Comparison of ENCODE assay signal across 29 cellular contexts in the genomic region with DNA sequence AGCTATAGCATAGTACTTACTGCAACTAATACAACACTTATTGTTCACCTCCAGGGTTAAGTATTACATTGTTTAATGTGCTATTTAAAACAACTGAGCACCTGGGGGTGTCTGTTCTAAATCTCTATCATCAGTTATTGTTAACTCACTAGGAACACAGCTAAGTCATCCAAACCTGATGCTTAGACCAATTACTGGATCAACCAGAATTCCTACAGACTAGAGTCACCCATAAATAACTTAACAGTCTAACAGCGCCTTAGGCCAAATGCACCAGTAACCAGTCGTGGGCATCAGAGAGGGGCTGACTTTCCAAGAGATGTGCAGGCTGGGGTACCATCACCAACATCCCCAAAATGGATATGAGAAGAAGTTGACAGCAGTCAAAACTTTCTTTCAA.
"Had no signal": no experiment of that assay in that cellular context is flagged by ENCODE, and none has a peak within 500 bp of the region (broad histone marks: within the 10 kb centered on the region; RNA-seq: fewer than 3 reads in every experiment).

No MANE protein-coding gene starts in this region.

- H3K27ac ChIP-seq: adrenal gland, body of pancreas, breast epithelium, PC-9 had no signal

- H3K9me3 ChIP-seq: adrenal gland, body of pancreas, breast epithelium had no signal

- DNase-seq: activated CD4-positive, alpha-beta T cell treated with anti-CD3 and anti-CD28 coated beads, Interleukin-2, amount 50 U/mL, for 48 hours; activated CD8-positive, alpha-beta T cell treated with anti-CD3 and anti-CD28 coated beads, Interleukin-2, amount 10 ng/mL, durations not matched to agents 7 days and 5 days; activated gamma-delta T cell; activated naive CD4-positive, alpha-beta T cell treated with anti-CD3 and anti-CD28 coated beads for 36 hours; activated T-cell treated with anti-CD3 and anti-CD28 coated beads, Interleukin-2, amount 50 U/mL, for 24 hours; adrenal gland; body of pancreas; caudate nucleus; cerebellar nuclear complex; Karpas-422; KBM-7; MG63; NCI-H1048; NCI-H1105 treated with DMSO at 0.1 percent for 48 hours; NCI-H1436; NCI-H1694 treated with DMSO at 0.1 percent for 48 hours; NCI-H2029; NCI-H345; NCI-H524 treated with DMSO at 0.1 percent for 48 hours; NCI-H748 treated with DMSO at 0.1 percent for 48 hours; NK-92 treated with Interleukin-12 subunit alpha and Interleukin-12 subunit beta, amount 100 ng/mL, for 24 hours; PC-9; Right ventricle myocardium superior had no signal

- H3K4me3 ChIP-seq: adrenal gland, body of pancreas, breast epithelium, MG63, PC-9 had no signal

- FAIRE-seq: astrocyte, RCC 7860 had no signal

- H3K27me3 ChIP-seq: body of pancreas, breast epithelium, MG63 had no signal

- H3K4me1 ChIP-seq: adrenal gland, body of pancreas, breast epithelium had no signal

- ATAC-seq: activated CD8-positive, alpha-beta T cell treated with anti-CD3 and anti-CD28 coated beads, Interleukin-2, amount 10 ng/mL, durations not matched to agents 7 days and 5 days; activated naive CD4-positive, alpha-beta T cell treated with anti-CD3 and anti-CD28 coated beads, Interleukin-2, amount 50 U/mL, for 72 hours; body of pancreas had no signal

- H3K27ac Mint-ChIP-seq: activated CD4-positive, alpha-beta T cell treated with anti-CD3 and anti-CD28 coated beads, Interleukin-2, amount 10 ng/mL, durations not matched to agents 24 days and 14 days; activated CD8-positive, alpha-beta T cell treated with anti-CD3 and anti-CD28 coated beads, Interleukin-2, amount 10 ng/mL, durations not matched to agents 7 days and 5 days; activated naive CD4-positive, alpha-beta T cell treated with anti-CD3 and anti-CD28 coated beads for 36 hours; activated naive CD4-positive, alpha-beta T cell treated with anti-CD3 and anti-CD28 coated beads, Interleukin-2, amount 50 U/mL, for 72 hours; activated T-cell treated with anti-CD3 and anti-CD28 coated beads, Interleukin-2, amount 50 U/mL, for 24 hours; activated T-helper 2 cell treated with anti-CD3 and anti-CD28 coated beads, Interferon-gamma antibody, Interleukin-2, Interleukin-4, amounts not matched to agents 10 μg/mL and 5 μg/mL and 100 μg/mL, durations not matched to agents 14 hours and 24 hours and 36 hours had no signal

- H3K9me3 Mint-ChIP-seq: activated T-cell treated with anti-CD3 and anti-CD28 coated beads, Interleukin-2, amount 50 U/mL, for 24 hours had no signal

- H3K4me3 Mint-ChIP-seq: activated CD4-positive, alpha-beta T cell treated with anti-CD3 and anti-CD28 coated beads, Interleukin-2, amount 10 ng/mL, durations not matched to agents 24 days and 14 days; activated CD8-positive, alpha-beta T cell treated with anti-CD3 and anti-CD28 coated beads, Interleukin-2, amount 10 ng/mL, durations not matched to agents 7 days and 5 days; activated naive CD4-positive, alpha-beta T cell treated with anti-CD3 and anti-CD28 coated beads for 36 hours; activated T-cell treated with anti-CD3 and anti-CD28 coated beads, Interleukin-2, amount 50 U/mL, for 24 hours had no signal

- H3K36me3 ChIP-seq: adrenal gland, breast epithelium, MG63 had no signal
